In the genomic region with DNA sequence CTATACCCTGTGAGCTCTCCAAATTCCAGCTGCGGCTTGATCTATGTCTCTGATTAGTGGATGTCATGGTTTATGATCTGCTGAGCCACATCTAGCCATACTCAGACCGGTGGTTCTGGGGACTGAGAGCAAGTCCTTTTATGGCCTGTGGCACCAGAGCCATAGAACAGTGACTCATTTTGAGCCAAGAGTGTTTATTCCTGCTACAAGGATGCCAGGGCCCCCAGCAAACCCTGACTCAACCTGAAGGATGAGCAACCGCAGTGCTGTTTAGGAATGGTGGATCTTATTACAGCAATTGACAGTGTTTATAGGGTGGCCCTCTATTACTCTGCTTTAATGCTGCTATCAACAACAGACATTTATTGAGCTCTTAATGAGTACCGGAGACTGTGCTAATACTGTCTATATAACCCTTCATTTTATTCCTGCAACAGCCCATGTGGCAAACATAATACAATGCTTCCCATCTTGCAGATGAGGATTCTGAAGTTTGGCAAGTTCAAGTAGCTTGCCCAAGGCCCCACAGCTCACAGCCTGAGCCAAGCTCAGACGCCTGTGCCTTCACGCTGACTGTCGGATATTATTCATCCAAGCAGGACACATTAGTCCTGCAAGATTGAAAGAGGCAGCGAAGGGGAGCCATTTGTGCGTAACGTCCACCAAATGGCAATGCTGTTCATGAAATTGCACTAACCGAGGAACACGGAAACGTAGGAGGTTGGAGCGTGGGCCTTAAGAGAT, we compare ENCODE assay signal across 16 cellular contexts.
A peak's percentile ranks its signal among the peaks of the same experiment; 100 is the strongest.
DNase-seq lines count a peak whose midpoint lies in the region; ATAC-seq, FAIRE-seq and TF ChIP-seq lines count a peak whose summit lies in the region.
"Had no signal": no experiment of that assay in that cellular context is flagged by ENCODE, and none has a peak within 500 bp of the region (broad histone marks: within the 10 kb centered on the region; RNA-seq: fewer than 3 reads in every experiment).

No MANE protein-coding gene starts in this region.

- 91 to 93% methylated on average over 13 of the region's 14 CpGs for WGBS in mesodermal cell (ENCODE audit: insufficient coverage in 2 of 2), 2 experiments
- 93 to 94% methylated on average over 13 to 14 of the region's 14 CpGs for WGBS in endodermal cell (ENCODE audit: insufficient coverage in 1 of 2, insufficient read length in 1 of 2), 2 experiments

- peaks cover 4% of the 10 kb centered on the region for H3K27me3 Mint-ChIP-seq in endodermal cell (ENCODE audit: insufficient read depth)
- H3K27me3 Mint-ChIP-seq: activated CD4-positive, alpha-beta memory T cell treated with anti-CD3 and anti-CD28 coated beads, Interleukin-2, amount 10 ng/mL, durations not matched to agents 7 days and 5 days; naive B cell had no signal

- H3K27ac Mint-ChIP-seq in endodermal cell, result no peak overlapping the region
- H3K27ac Mint-ChIP-seq: activated CD4-positive, alpha-beta memory T cell treated with anti-CD3 and anti-CD28 coated beads, Interleukin-2, amount 10 ng/mL, durations not matched to agents 7 days and 5 days; CD8-positive, alpha-beta T cell had no signal

- no peak overlapping the region for H3K4me3 Mint-ChIP-seq in endodermal cell
- H3K4me3 Mint-ChIP-seq: activated CD4-positive, alpha-beta memory T cell treated with anti-CD3 and anti-CD28 coated beads, Interleukin-2, amount 10 ng/mL, durations not matched to agents 7 days and 5 days; CD8-positive, alpha-beta T cell had no signal

- H3K9me3 ChIP-seq in mesodermal cell (ENCODE audit: control insufficient read depth, low read length), result no peaks in the 10 kb centered on the region
- H3K9me3 ChIP-seq in endodermal cell (ENCODE audit: control insufficient read depth, low read length), result no peaks in the 10 kb centered on the region
- H3K9me3 ChIP-seq: esophagus muscularis mucosa had no signal

- in situ Hi-C loops in Caki2 (cut with HindIII; ENCODE audit: low pct_unique_long_range_greater_than_20kb, low sequenced_read_pairs), result no loop called here

- no peaks in the 10 kb centered on the region for H3K27me3 ChIP-seq in bronchial epithelial cell (ENCODE audit: control insufficient read depth, insufficient read depth, low read length)
- no peaks in the 10 kb centered on the region for H3K27me3 ChIP-seq in endodermal cell (ENCODE audit: control insufficient read depth, insufficient read depth, low read length, poor library complexity, severe bottlenecking)

- DNase-seq in Caki2 (ENCODE audit: low read depth), result peak; percentile 74
- DNase-seq in LHCN-M2 (ENCODE audit: low read depth), result peak; percentile 80
- DNase-seq in bronchial epithelial cell (ENCODE audit: low read depth), result peak; percentile 82
- DNase-seq in Right ventricle myocardium inferior (ENCODE audit: missing footprints), result no peak
- no peak for DNase-seq in endodermal cell
- DNase-seq: activated CD4-positive, alpha-beta memory T cell treated with anti-CD3 and anti-CD28 coated beads, Interleukin-2, amount 10 ng/mL, durations not matched to agents 7 days and 5 days; activated gamma-delta T cell treated with Interleukin-2 at 50 U/mL for 16 hours; CD8-positive, alpha-beta T cell; naive B cell; NCI-H345; right cardiac atrium; T-helper 9 cell had no signal

- intact Hi-C loops in Right ventricle myocardium inferior (cut with DNase I), result no loop called here

- H3K36me3 ChIP-seq in bronchial epithelial cell (ENCODE audit: control insufficient read depth, insufficient read depth, low read length), result no peaks in the 10 kb centered on the region
- no peaks in the 10 kb centered on the region for H3K36me3 ChIP-seq in mesodermal cell (ENCODE audit: control insufficient read depth, insufficient read depth, low read length)
- no peaks in the 10 kb centered on the region for H3K36me3 ChIP-seq in endodermal cell (ENCODE audit: control insufficient read depth, insufficient read depth, low read length)
- H3K36me3 ChIP-seq: esophagus muscularis mucosa had no signal

- H3K4me1 ChIP-seq in mesodermal cell (ENCODE audit: control insufficient read depth, insufficient read depth, low read length, poor library complexity, severe bottlenecking), result peaks cover 12% of the 10 kb centered on the region
- H3K4me1 ChIP-seq in endodermal cell (ENCODE audit: control insufficient read depth, insufficient read depth, low read length), result no peaks in the 10 kb centered on the region
- H3K4me1 ChIP-seq: esophagus muscularis mucosa had no signal

- H3K27ac ChIP-seq in mesodermal cell (ENCODE audit: low read depth, low read length, severe bottlenecking), result peak overlapping the region; percentile 29
- H3K27ac ChIP-seq in endodermal cell (ENCODE audit: low read depth, low read length), result no peak overlapping the region
- H3K27ac ChIP-seq: esophagus muscularis mucosa had no signal

- TF ChIP-seq CTCF in bronchial epithelial cell (IDR thresholded peaks at IDR 0.05; ENCODE audit: insufficient read depth, low read length, severe bottlenecking), result no peak
- TF ChIP-seq CTCF in endodermal cell (conservative IDR thresholded peaks at IDR 0.05), result no peak

- H3K9me3 Mint-ChIP-seq in endodermal cell, result no peaks in the 10 kb centered on the region
- H3K9me3 Mint-ChIP-seq: activated CD4-positive, alpha-beta memory T cell treated with anti-CD3 and anti-CD28 coated beads, Interleukin-2, amount 10 ng/mL, durations not matched to agents 7 days and 5 days; CD8-positive, alpha-beta T cell; naive B cell had no signal

- H3K4me3 ChIP-seq in bronchial epithelial cell (ENCODE audit: low read depth, low read length) (no peak overlapping the region), mesodermal cell (ENCODE audit: extremely low read depth, insufficient read depth, low read length, poor library complexity, severe bottlenecking) (no peak overlapping the region), endodermal cell (ENCODE audit: low read length) (no peak overlapping the region)
- H3K4me3 ChIP-seq: esophagus muscularis mucosa had no signal

- no peak overlapping the region for H3K9ac ChIP-seq in endodermal cell (ENCODE audit: extremely low read depth, low read length, poor library complexity, severe bottlenecking)

- H3K4me1 Mint-ChIP-seq in endodermal cell, result no peaks in the 10 kb centered on the region
- H3K4me1 Mint-ChIP-seq: activated CD4-positive, alpha-beta memory T cell treated with anti-CD3 and anti-CD28 coated beads, Interleukin-2, amount 10 ng/mL, durations not matched to agents 7 days and 5 days; naive B cell had no signal

- FAIRE-seq in bronchial epithelial cell (lab: Jason Lieb, UNC), result peak; percentile 32

- H3K36me3 Mint-ChIP-seq in endodermal cell (ENCODE audit: low read depth), result no peaks in the 10 kb centered on the region
- H3K36me3 Mint-ChIP-seq: naive B cell had no signal

- ATAC-seq in HG03457 (IDR thresholded peaks at IDR 0.05; ENCODE audit: unreplicated experiment) (no peak), Right ventricle myocardium inferior (no peak), GM21423 (IDR thresholded peaks at IDR 0.05; ENCODE audit: unreplicated experiment) (no peak)
- ATAC-seq: CD8-positive, alpha-beta T cell; right cardiac atrium had no signal

Comparison
In these comparisons a context has a peak if more than half of its experiments do, and no peak if none do; other contexts are left out.
1. DNase-seq: peak in Caki2 (single experiment), LHCN-M2 (single experiment) and bronchial epithelial cell (single experiment); none in Right ventricle myocardium inferior (single experiment) and endodermal cell (single experiment).